1 cellular context compared by ENCODE assay signal in genomic region chr2:237590272-237591020, GRCh38.
TF ChIP-seq lines count a peak whose summit lies in the region.

Gene RAB17, minus strand, starts transcription at chr2:237590734. Its CDS starts 4,580 bp downstream, at chr2:237586154.

TF ChIP-seq in HepG2, 621 proteins besides CTCF, POLR2A, EP300 and RAD21 (continued from another document and continues in another):
- peak; percentile 43; the same call in 1 of the 2 replicates for TF ChIP-seq ZNF281 (CRISPR knock-in tag; IDR thresholded peaks at IDR 0.05; ENCODE audit: borderline replicate concordance)
- peak; percentile 96 for TF ChIP-seq RCOR2 (CRISPR knock-in tag; IDR thresholded peaks at IDR 0.05)
- peak; percentile 60; the same call in 1 of the 2 replicates for TF ChIP-seq FOXC1 (CRISPR knock-in tag; IDR thresholded peaks at IDR 0.05; ENCODE audit: borderline replicate concordance)
- TF ChIP-seq ZNF354B (CRISPR knock-in tag; IDR thresholded peaks at IDR 0.05): no peak; the same call in 1 of the 2 replicates
- no peak for TF ChIP-seq ZNF549 (CRISPR knock-in tag; IDR thresholded peaks at IDR 0.05)
- peak; percentile 40; the same call in 1 of the 2 replicates for TF ChIP-seq ZKSCAN8 (CRISPR knock-in tag; IDR thresholded peaks at IDR 0.05; ENCODE audit: borderline replicate concordance)
- peak; percentile 93; the same call in 1 of the 2 replicates for TF ChIP-seq KDM3A (CRISPR knock-in tag; IDR thresholded peaks at IDR 0.05; ENCODE audit: low read depth)
- TF ChIP-seq SNAI1 (CRISPR knock-in tag; IDR thresholded peaks at IDR 0.05; ENCODE audit: borderline replicate concordance): peak; percentile 92
- peak; percentile 58 for TF ChIP-seq HMG20A (CRISPR knock-in tag; IDR thresholded peaks at IDR 0.05; ENCODE audit: borderline replicate concordance)
- TF ChIP-seq ATF1 (CRISPR knock-in tag; IDR thresholded peaks at IDR 0.05): 0 out of 2 replicates have a peak, but pooled peaks have one; percentile 26
- TF ChIP-seq ZNF235 (CRISPR knock-in tag; IDR thresholded peaks at IDR 0.05; ENCODE audit: borderline replicate concordance): peak; percentile 85; the same call in 1 of the 2 replicates
- no peak for TF ChIP-seq PAX8 (CRISPR knock-in tag; IDR thresholded peaks at IDR 0.05; ENCODE audit: borderline replicate concordance)
- TF ChIP-seq CEBPB (IDR thresholded peaks at IDR 0.05; ENCODE audit: borderline replicate concordance, low read depth, low read length): no peak
- peak; percentile 60; the same call in 1 of the 2 replicates for TF ChIP-seq ZNF333 (CRISPR knock-in tag; IDR thresholded peaks at IDR 0.05; ENCODE audit: borderline replicate concordance)
- TF ChIP-seq ZNF326 (CRISPR knock-in tag; IDR thresholded peaks at IDR 0.05; ENCODE audit: borderline replicate concordance): no peak
- TF ChIP-seq THYN1 (CRISPR knock-in tag; IDR thresholded peaks at IDR 0.05; ENCODE audit: borderline replicate concordance, low read depth): no peak
- TF ChIP-seq MXI1 (IDR thresholded peaks at IDR 0.05; ENCODE audit: borderline replicate concordance, low read depth, low read length): peak; percentile 46; the same call in 1 of the 3 replicates
- peak; percentile 97 for TF ChIP-seq PRDM15 (CRISPR knock-in tag; IDR thresholded peaks at IDR 0.05)
- TF ChIP-seq CEBPG (CRISPR knock-in tag; IDR thresholded peaks at IDR 0.05): no peak; the same call in 1 of the 2 replicates
- 0 out of 2 replicates have a peak, but pooled peaks have one; percentile 59 for TF ChIP-seq ZBTB10 (CRISPR knock-in tag; IDR thresholded peaks at IDR 0.05; ENCODE audit: borderline replicate concordance)
- peak; percentile 80; the same call in 1 of the 2 replicates for TF ChIP-seq ZXDC (CRISPR knock-in tag; IDR thresholded peaks at IDR 0.05)
- TF ChIP-seq RORA (CRISPR knock-in tag; IDR thresholded peaks at IDR 0.05): no peak
- TF ChIP-seq ZNF574 (CRISPR knock-in tag; IDR thresholded peaks at IDR 0.05): peak; percentile 88
- peak; percentile 98 for TF ChIP-seq ZNF350 (CRISPR knock-in tag; IDR thresholded peaks at IDR 0.05; ENCODE audit: borderline replicate concordance, low read depth)
- TF ChIP-seq HOXD1 (CRISPR knock-in tag; IDR thresholded peaks at IDR 0.05): no peak
- peak; percentile 97 for TF ChIP-seq ZBTB38 (CRISPR knock-in tag; IDR thresholded peaks at IDR 0.05)
- peak; percentile 52; the same call in 1 of the 2 replicates for TF ChIP-seq CHD4 (IDR thresholded peaks at IDR 0.05; ENCODE audit: borderline replicate concordance, low read length)
- TF ChIP-seq ZNF101 (CRISPR knock-in tag; IDR thresholded peaks at IDR 0.05; ENCODE audit: borderline replicate concordance, low read depth): no peak
- TF ChIP-seq ZSCAN9 (CRISPR knock-in tag; IDR thresholded peaks at IDR 0.05; ENCODE audit: borderline replicate concordance): peak; percentile 93; the same call in 1 of the 2 replicates
- peak; percentile 78 for TF ChIP-seq POLR2G (IDR thresholded peaks at IDR 0.05; ENCODE audit: low read depth, low read length)
- no peak for TF ChIP-seq ZNF660 (CRISPR knock-in tag; IDR thresholded peaks at IDR 0.05; ENCODE audit: borderline replicate concordance, low read depth)
- 0 out of 2 replicates have a peak, but pooled peaks have one; percentile 8 for TF ChIP-seq RFX3 (CRISPR knock-in tag; IDR thresholded peaks at IDR 0.05)
- TF ChIP-seq PLRG1 (conservative IDR thresholded peaks at IDR 0.05): no peak
